ENCODE assay signal across 18 cellular contexts in the genomic region with DNA sequence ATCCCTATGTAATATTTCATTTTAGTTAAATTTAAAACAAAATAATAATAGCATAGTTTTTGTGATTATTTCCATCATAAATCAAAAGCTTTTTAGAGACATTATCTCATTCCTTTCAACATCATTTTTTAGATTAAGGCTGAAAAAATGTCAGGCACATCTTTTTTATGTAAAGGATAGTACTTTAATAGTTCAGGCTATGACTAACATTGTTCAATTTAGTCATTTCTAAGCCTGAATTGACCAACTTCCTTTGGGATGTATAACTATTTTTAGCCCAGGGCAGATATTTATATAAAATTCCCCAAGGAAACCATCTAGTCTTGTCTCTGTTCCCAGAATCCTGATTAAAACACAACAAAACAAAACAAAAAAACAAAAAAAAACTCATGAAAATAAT.
DNase-seq lines count a peak whose midpoint lies in the region; ATAC-seq and TF ChIP-seq lines count a peak whose summit lies in the region.
"Had no signal": no experiment of that assay in that cellular context is flagged by ENCODE, and none has a peak within 500 bp of the region (broad histone marks: within the 10 kb centered on the region; RNA-seq: fewer than 3 reads in every experiment).

No MANE protein-coding gene starts in this region.

- no peaks in the 10 kb centered on the region for H4K20me1 ChIP-seq in osteoblast (ENCODE audit: insufficient read depth, low read length)

- no peak overlapping the region for H3K4me2 ChIP-seq in osteoblast (ENCODE audit: insufficient read depth, low read length)
- H3K4me2 ChIP-seq: neural progenitor cell had no signal

- no peak for ATAC-seq in GM19035 (IDR thresholded peaks at IDR 0.05; ENCODE audit: unreplicated experiment)
- ATAC-seq: T-cell, WTC11 had no signal

- DNase-seq in EH (ENCODE audit: low read depth) (peak; percentile 92), RPMI7951 (ENCODE audit: low read depth) (peak; percentile 55), fibroblast of gingiva (ENCODE audit: low read depth) (peak; percentile 89), osteoblast (ENCODE audit: insufficient read length, low spot score, missing footprints) (no peak), GM19240 (ENCODE audit: insufficient read length, low spot score) (no peak), G401 (ENCODE audit: low spot score) (no peak), midbrain (lab: John Stamatoyannopoulos, UW) (no peak)
- DNase-seq: activated CD8-positive, alpha-beta memory T cell treated with anti-CD3 and anti-CD28 coated beads for 24 hours; AML-193; endodermal cell; glutamatergic neuron; immature natural killer cell; MV-4-11; T-cell; uterus had no signal

- H3K36me3 ChIP-seq in osteoblast (ENCODE audit: insufficient read depth, low read length) = no peaks in the 10 kb centered on the region
- H3K36me3 ChIP-seq: neural progenitor cell, uterus had no signal

- H3K4me1 ChIP-seq in osteoblast (ENCODE audit: insufficient read depth, low read length) = peaks cover 28% of the 10 kb centered on the region
- H3K4me1 ChIP-seq: uterus had no signal

- peak overlapping the region; percentile 54 for H3K27ac ChIP-seq in osteoblast (ENCODE audit: low read depth, low read length)
- H3K27ac ChIP-seq: neural progenitor cell, uterus had no signal

- in situ Hi-C loops in G401 (cut with HindIII; ENCODE audit: low sequenced_read_pairs) = no loop called here

- no peak overlapping the region for H2AFZ ChIP-seq in osteoblast (ENCODE audit: low read length)
- H2AFZ ChIP-seq: neural progenitor cell had no signal

- no peaks in the 10 kb centered on the region for H3K79me2 ChIP-seq in osteoblast (ENCODE audit: insufficient read depth, low read length)

- no peak overlapping the region for H3K4me3 ChIP-seq in osteoblast (ENCODE audit: insufficient read depth, low read length)
- H3K4me3 ChIP-seq: neural progenitor cell, uterus had no signal

- H3K9me3 ChIP-seq in osteoblast (ENCODE audit: low read depth, low read length) = no peaks in the 10 kb centered on the region
- H3K9me3 ChIP-seq: uterus had no signal

- no peaks in the 10 kb centered on the region for H3K27me3 ChIP-seq in osteoblast (ENCODE audit: insufficient read depth, low read length)
- H3K27me3 ChIP-seq: neural progenitor cell, uterus had no signal

- no peak for TF ChIP-seq CTCF in osteoblast (IDR thresholded peaks at IDR 0.05; ENCODE audit: extremely low read depth, low read depth, low read length)

Comparison
In these comparisons a context has a peak if more than half of its experiments do, and no peak if none do; other contexts are left out.
1. DNase-seq: peak in EH (single experiment), RPMI7951 (single experiment) and fibroblast of gingiva (single experiment); none in osteoblast (single experiment), GM19240 (single experiment), G401 (single experiment) and midbrain (single experiment).